19 cellular contexts compared by ENCODE assay signal in genomic region chr7:108605582-108606173, GRCh38. TPM values are rescaled to one million over a fixed set of nuclear protein-coding genes. Genes with fewer than 3 reads are reported as not detected.
DNase-seq lines count a peak whose midpoint lies in the region; ATAC-seq and TF ChIP-seq lines count a peak whose summit lies in the region.
"Had no signal": no experiment of that assay in that cellular context is flagged by ENCODE, and none has a peak within 500 bp of the region (broad histone marks: within the 10 kb centered on the region; RNA-seq: fewer than 3 reads in every experiment).

No MANE protein-coding gene starts in this region.

- H3K4me3 Mint-ChIP-seq in activated T-helper 17 cell treated with anti-CD3 and anti-CD28 coated beads, Interleukin-2, amount 50 U/mL, for 72 hours: no peak overlapping the region
- H3K4me3 Mint-ChIP-seq: CD8-positive, alpha-beta memory T cell; natural killer cell treated with Interleukin-12 subunit alpha and Interleukin-12 subunit beta and Interleukin-15 and Interleukin-18, amount 100 ng/mL, for 72 hours; WTC11 had no signal

- H3K27me3 ChIP-seq in AG04450 (ENCODE audit: control insufficient read depth, insufficient read depth, low read length): peaks cover 2% of the 10 kb centered on the region
- H3K27me3 ChIP-seq in upper lobe of left lung: no peaks in the 10 kb centered on the region

- H3K9me3 Mint-ChIP-seq in activated T-helper 17 cell treated with anti-CD3 and anti-CD28 coated beads, Interleukin-2, amount 50 U/mL, for 72 hours: no peaks in the 10 kb centered on the region
- H3K9me3 Mint-ChIP-seq: CD8-positive, alpha-beta memory T cell; natural killer cell treated with Interleukin-12 subunit alpha and Interleukin-12 subunit beta and Interleukin-15 and Interleukin-18, amount 100 ng/mL, for 72 hours; WTC11 had no signal

- WGBS in upper lobe of left lung, 2 donors: 75 to 81% methylated on average over 6 of the region's 6 CpGs

- TF ChIP-seq CTCF in AG04450 (IDR thresholded peaks at IDR 0.05; ENCODE audit: low read depth, low read length) (no peak), upper lobe of left lung (IDR thresholded peaks at IDR 0.05) (no peak)

- peak; percentile 85 for ATAC-seq in GM18511 (IDR thresholded peaks at IDR 0.05; ENCODE audit: unreplicated experiment)
- peak; percentile 67 for ATAC-seq in HG02885 (IDR thresholded peaks at IDR 0.05; ENCODE audit: poor library complexity, unreplicated experiment)
- peak; percentile 81 for ATAC-seq in activated T-helper 17 cell treated with anti-CD3 and anti-CD28 coated beads, Interleukin-2, amount 50 U/mL, for 72 hours (replicated peaks)
- ATAC-seq in left colon: no peak
- ATAC-seq in HG03159 (IDR thresholded peaks at IDR 0.05; ENCODE audit: unreplicated experiment): no peak
- ATAC-seq in upper lobe of left lung (ENCODE audit: low FRiP score in 2 of 2): no peak
- ATAC-seq: natural killer cell treated with Interleukin-12 subunit alpha and Interleukin-12 subunit beta and Interleukin-15 and Interleukin-18, amount 100 ng/mL, for 72 hours had no signal

- no peaks in the 10 kb centered on the region for H3K36me3 ChIP-seq in upper lobe of left lung
- H3K36me3 ChIP-seq: thoracic aorta had no signal

- no peak for TF ChIP-seq EP300 in upper lobe of left lung (IDR thresholded peaks at IDR 0.05)

- no peaks in the 10 kb centered on the region for H3K27me3 Mint-ChIP-seq in activated T-helper 17 cell treated with anti-CD3 and anti-CD28 coated beads, Interleukin-2, amount 50 U/mL, for 72 hours

- H3K4me1 ChIP-seq in upper lobe of left lung: no peaks in the 10 kb centered on the region

- no peaks in the 10 kb centered on the region for H3K9me3 ChIP-seq in AG04450 (ENCODE audit: control insufficient read depth, insufficient read depth, low read length)
- no peaks in the 10 kb centered on the region for H3K9me3 ChIP-seq in upper lobe of left lung
- H3K9me3 ChIP-seq: thoracic aorta had no signal

- DNase-seq in AG04450 (ENCODE audit: low read depth, low spot score) (peak; percentile 7), NAMALWA (ENCODE audit: low spot score) (no peak), left colon (no peak), upper lobe of left lung (no peak)
- DNase-seq: activated naive CD4-positive, alpha-beta T cell; CD8-positive, alpha-beta memory T cell; hypothalamus; Karpas-422; NCI-H1092; stimulated activated CD4-positive, alpha-beta T cell treated with anti-CD3 and anti-CD28 coated beads, Interleukin-4, amount 100 ng/mL, for 24 hours had no signal

- CTCF ChIA-PET in AG04450 (lab: Charles Lee): interaction anchor here (0.6 to 0.8 kb wide), 2 partner anchors 13 to 20 kb away, joined by 3 to 6 read pairs; no protein-coding TSS in a partner anchor

- no peaks in the 10 kb centered on the region for H3K4me1 Mint-ChIP-seq in activated T-helper 17 cell treated with anti-CD3 and anti-CD28 coated beads, Interleukin-2, amount 50 U/mL, for 72 hours
- H3K4me1 Mint-ChIP-seq: CD8-positive, alpha-beta memory T cell had no signal

- H3K27ac Mint-ChIP-seq in activated T-helper 17 cell treated with anti-CD3 and anti-CD28 coated beads, Interleukin-2, amount 50 U/mL, for 72 hours: no peak overlapping the region
- H3K27ac Mint-ChIP-seq: CD8-positive, alpha-beta memory T cell; progenitor cell of endocrine pancreas; WTC11 had no signal

- POLR2A ChIA-PET in AG04450 (lab: Yijun Ruan, JAX): no interaction called here

- TF ChIP-seq POLR2A in upper lobe of left lung (IDR thresholded peaks at IDR 0.05): no peak

- intact Hi-C loops in left colon (cut with DNase I, micrococcal nuclease): no loop called here

- H3K4me3 ChIP-seq in AG04450 (ENCODE audit: low read depth, low read length) (no peak overlapping the region), upper lobe of left lung (no peak overlapping the region)
- H3K4me3 ChIP-seq: smooth muscle cell, thoracic aorta had no signal

- H3K27ac ChIP-seq in AG04450 (ENCODE audit: low read depth, low read length) (no peak overlapping the region), upper lobe of left lung (no peak overlapping the region)
- H3K27ac ChIP-seq: thoracic aorta had no signal

- H3K36me3 Mint-ChIP-seq in activated T-helper 17 cell treated with anti-CD3 and anti-CD28 coated beads, Interleukin-2, amount 50 U/mL, for 72 hours (ENCODE audit: low read depth): no peaks in the 10 kb centered on the region
- H3K36me3 Mint-ChIP-seq: CD8-positive, alpha-beta memory T cell; natural killer cell treated with Interleukin-12 subunit alpha and Interleukin-12 subunit beta and Interleukin-15 and Interleukin-18, amount 100 ng/mL, for 72 hours; WTC11 had no signal

RNA-seq across cellular contexts. Expression of gene DNAJB9, which starts 36.0 kb away (rescaled TPM):
- 7.8 and 9.3 TPM in 2 replicates for polyA plus RNA-seq in AG04450 (2011; rRNA removed)
- 2.2 and 2.8 TPM in 2 replicates for polyA minus RNA-seq in AG04450 (2011; rRNA and poly(A)+ RNA removed)
- total RNA-seq in activated T-helper 17 cell treated with anti-CD3 and anti-CD28 coated beads, Interleukin-2, amount 50 U/mL, for 72 hours: 10 to 100 TPM; 10.1 to 17.4 TPM
- total RNA-seq in left colon: 10 to 100 TPM in 1 of 2 donors, 1 to 10 TPM in 1; 9.3 to 16.7 TPM
- total RNA-seq in upper lobe of left lung: 10 to 100 TPM in 5 of 6 donors, 1 to 10 TPM in 1; 5.2 to 54.1 (median 29.0) TPM

RNA-seq across cellular contexts. Expression of gene THAP5, which starts 36.2 kb away (rescaled TPM):
- 8.4 and 11.4 TPM in 2 replicates for polyA plus RNA-seq in AG04450 (2011; rRNA removed)
- 6.8 and 10.2 TPM in 2 replicates for polyA minus RNA-seq in AG04450 (2011; rRNA and poly(A)+ RNA removed)
- 10 to 100 TPM; 31.1 to 34.8 TPM for total RNA-seq in activated T-helper 17 cell treated with anti-CD3 and anti-CD28 coated beads, Interleukin-2, amount 50 U/mL, for 72 hours
- 10 to 100 TPM; 15.7 to 20.5 TPM for total RNA-seq in left colon
- total RNA-seq in upper lobe of left lung: 10 to 100 TPM in 5 of 6 donors, 1 to 10 TPM in 1; 8.2 to 32.9 (median 19.8) TPM

Comparison
In these comparisons a context has a peak if more than half of its experiments do, and no peak if none do; other contexts are left out.
1. ATAC-seq: peak in GM18511 (single experiment), HG02885 (single experiment) and activated T-helper 17 cell treated with anti-CD3 and anti-CD28 coated beads, Interleukin-2, amount 50 U/mL, for 72 hours (single experiment); none in left colon (single experiment), HG03159 (single experiment) and upper lobe of left lung (0 of 2).